In genomic region chr2:137981112-137981679, GRCh38 we compare ENCODE assay signal across 13 cellular contexts.
"Had no signal": no experiment of that assay in that cellular context is flagged by ENCODE, and none has a peak within 500 bp of the region (broad histone marks: within the 10 kb centered on the region; RNA-seq: fewer than 3 reads in every experiment).

No MANE protein-coding gene starts in this region.

- H3K27ac ChIP-seq: gastrocnemius medialis, left ventricle myocardium inferior, WERI-Rb-1 had no signal

- ATAC-seq: activated CD8-positive, alpha-beta T cell treated with anti-CD3 and anti-CD28 coated beads, Interleukin-2, amount 10 ng/mL, durations not matched to agents 7 days and 5 days; gastrocnemius medialis had no signal

- H3K4me3 ChIP-seq: coronary artery, gastrocnemius medialis, heart right ventricle, left ventricle myocardium inferior, thoracic aorta had no signal

- H3K27me3 ChIP-seq: gastrocnemius medialis, heart right ventricle had no signal

- DNase-seq: activated CD4-positive, alpha-beta T cell treated with anti-CD3 and anti-CD28 coated beads for 48 hours; activated CD8-positive, alpha-beta T cell treated with anti-CD3 and anti-CD28 coated beads, Interleukin-2, amount 10 ng/mL, durations not matched to agents 7 days and 5 days; activated naive CD4-positive, alpha-beta T cell treated with anti-CD3 and anti-CD28 coated beads for 36 hours; effector memory CD4-positive, alpha-beta T cell; gastrocnemius medialis; heart right ventricle; left ventricle myocardium inferior; stimulated activated CD4-positive, alpha-beta T cell treated with anti-CD3 and anti-CD28 coated beads, Interleukin-4, amount 100 ng/mL, for 1 hour; stimulated activated CD8-positive, alpha-beta memory T cell treated with anti-CD3 and anti-CD28 coated beads, Interleukin-4, amount 100 ng/mL, for 48 hours; T-helper 9 cell; WERI-Rb-1 had no signal
